8 cellular contexts compared by ENCODE assay signal in the genomic region with DNA sequence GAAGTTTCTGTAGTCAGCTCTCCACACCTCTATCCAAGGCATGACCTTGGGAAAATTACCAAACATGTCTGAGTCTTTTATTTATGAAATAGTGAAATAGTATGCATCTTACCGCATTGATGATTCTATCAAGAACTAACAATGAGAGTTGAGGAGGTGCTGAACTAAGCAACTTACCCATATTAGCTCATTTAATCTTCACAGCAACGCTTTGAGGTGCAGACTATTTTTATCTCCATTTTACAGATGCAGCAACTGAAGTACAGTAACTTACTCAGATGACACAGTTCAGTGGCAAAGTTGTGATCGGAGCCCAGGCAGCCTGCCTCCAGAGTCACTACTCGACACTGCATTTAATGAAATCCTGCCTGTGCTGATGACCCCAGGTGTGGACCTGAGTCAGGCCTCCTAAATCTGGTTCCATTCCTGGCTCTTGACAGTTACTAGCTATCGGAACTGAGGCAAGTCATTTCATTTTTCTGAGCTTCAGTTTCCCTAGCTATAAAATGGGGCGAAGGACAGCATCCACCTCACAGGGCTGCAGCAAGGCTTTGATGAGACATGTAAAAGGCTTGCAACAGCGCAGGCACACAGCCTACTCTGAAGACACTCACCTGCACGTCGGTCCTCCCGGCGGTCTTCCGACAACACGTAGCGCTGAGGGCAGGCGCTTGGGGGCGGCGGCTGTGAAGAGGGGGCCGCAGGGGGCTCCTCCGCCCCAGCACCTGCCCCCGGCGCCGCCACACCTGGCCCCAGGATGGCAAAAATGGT. TPM values are rescaled to one million over a fixed set of nuclear protein-coding genes. Genes with fewer than 3 reads are reported as not detected.
DNase-seq lines count a peak whose midpoint lies in the region; TF ChIP-seq lines count a peak whose summit lies in the region.

No MANE protein-coding gene starts in this region.

- H3K36me3 ChIP-seq in PC-9 (ENCODE audit: low read depth) = peaks cover 16% of the 10 kb centered on the region; the same call in 1 of the 2 replicates
- peaks cover 19% of the 10 kb centered on the region for H3K36me3 ChIP-seq in endodermal cell (ENCODE audit: control insufficient read depth, insufficient read depth, low read length)

- POLR2A ChIA-PET in PC-9 (lab: Charles Lee; ENCODE audit: unreplicated experiment) = interaction anchor here (0.7 kb wide), 1 partner anchor 13 kb away, joined by 3 read pairs; no protein-coding TSS in a partner anchor

- no peak overlapping the region for H3K9ac ChIP-seq in endodermal cell (ENCODE audit: extremely low read depth, low read length, poor library complexity, severe bottlenecking)

- no peaks in the 10 kb centered on the region for H3K9me3 Mint-ChIP-seq in endodermal cell
- H3K9me3 Mint-ChIP-seq in osteocyte (ENCODE audit: unreplicated experiment) = no peaks in the 10 kb centered on the region

- H3K36me3 Mint-ChIP-seq in endodermal cell (ENCODE audit: low read depth) = peaks cover 25% of the 10 kb centered on the region
- peaks cover 10% of the 10 kb centered on the region for H3K36me3 Mint-ChIP-seq in osteocyte (ENCODE audit: unreplicated experiment)

- H3F3A ChIP-seq in PC-9 (ENCODE audit: insufficient read depth, low read depth) = peaks cover 33% of the 10 kb centered on the region

- H3K27ac Mint-ChIP-seq in endodermal cell = no peak overlapping the region
- H3K27ac Mint-ChIP-seq in osteocyte (ENCODE audit: unreplicated experiment) = no peak overlapping the region

- peaks cover 21% of the 10 kb centered on the region for H3K4me1 ChIP-seq in PC-9 (replicated peaks; ENCODE audit: insufficient read depth)
- H3K4me1 ChIP-seq in endodermal cell (ENCODE audit: control insufficient read depth, insufficient read depth, low read length) = no peaks in the 10 kb centered on the region

- no peak overlapping the region for H3K4me3 ChIP-seq in PC-9
- H3K4me3 ChIP-seq in endodermal cell (ENCODE audit: low read length) = peak overlapping the region; percentile 95

- H3K4me1 Mint-ChIP-seq in endodermal cell (peaks cover 4% of the 10 kb centered on the region), osteocyte (ENCODE audit: unreplicated experiment) (peaks cover 12% of the 10 kb centered on the region)

- BruUV-seq in PC-9 (replicated peaks; lab: Mats Ljungman, UMichigan) = TSS peak; percentile 31

- H3K9me3 ChIP-seq in PC-9 (ENCODE audit: insufficient read depth, low read depth) = no peaks in the 10 kb centered on the region
- no peaks in the 10 kb centered on the region for H3K9me3 ChIP-seq in endodermal cell (ENCODE audit: control insufficient read depth, low read length)

- in situ Hi-C loops in GM13976 (cut with MboI; ENCODE audit: low sequenced_read_pairs, unreplicated experiment) = no loop called here

- peaks cover 17% of the 10 kb centered on the region for H3K79me2 ChIP-seq in PC-9 (ENCODE audit: low read depth)

- CTCF ChIA-PET in PC-9 (lab: Charles Lee) = interaction anchor here (0.7 kb wide), 2 partner anchors 89 to 108 kb away, joined by 13 to 15 read pairs; no protein-coding TSS in a partner anchor

- WGBS in endodermal cell (ENCODE audit: insufficient coverage in 1 of 2, insufficient read length in 1 of 2), 2 experiments = 39 to 65% methylated on average over 9 to 22 of the region's 22 CpGs

- H3K9me2 ChIP-seq in PC-9 (ENCODE audit: insufficient read depth) = no peaks in the 10 kb centered on the region

- TF ChIP-seq CTCF in PC-9 (conservative IDR thresholded peaks at IDR 0.05) = no peak
- no peak for TF ChIP-seq CTCF in endodermal cell (conservative IDR thresholded peaks at IDR 0.05)
- no peak for TF ChIP-seq CTCF in osteocyte (IDR thresholded peaks at IDR 0.05)
- no peak for TF ChIP-seq CTCF in GM13976 (IDR thresholded peaks at IDR 0.05; ENCODE audit: borderline replicate concordance, control extremely low read depth, extremely low read depth, insufficient read depth, missing control alignments)

- intact Hi-C loops in PC-9 (cut with micrococcal nuclease; ENCODE audit: unreplicated experiment) = no loop called here

- H4K20me1 ChIP-seq in PC-9 (ENCODE audit: insufficient read depth) = no peaks in the 10 kb centered on the region

- H2AFZ ChIP-seq in PC-9 = no peak overlapping the region

- H3K27me3 ChIP-seq in PC-9 (ENCODE audit: insufficient read depth, low read depth) = no peaks in the 10 kb centered on the region
- no peaks in the 10 kb centered on the region for H3K27me3 ChIP-seq in endodermal cell (ENCODE audit: control insufficient read depth, insufficient read depth, low read length, poor library complexity, severe bottlenecking)

- H3K27ac ChIP-seq in PC-9 = no peak overlapping the region
- no peak overlapping the region for H3K27ac ChIP-seq in endodermal cell (ENCODE audit: low read depth, low read length)

- peaks cover 13% of the 10 kb centered on the region for H3K27me3 Mint-ChIP-seq in endodermal cell (ENCODE audit: insufficient read depth)
- H3K27me3 Mint-ChIP-seq in osteocyte (ENCODE audit: unreplicated experiment) = no peaks in the 10 kb centered on the region

- peak; percentile 19 for DNase-seq in D341Med (ENCODE audit: low spot score)
- DNase-seq in PC-9 = no peak
- DNase-seq in endodermal cell = peak; percentile 65
- no peak for DNase-seq in osteocyte (ENCODE audit: extremely low spot score, unreplicated experiment)
- no peak for DNase-seq in iPS-NIHi7 (ENCODE audit: extremely low spot score)
- DNase-seq in GM13976 (ENCODE audit: low spot score) = no peak
- DNase-seq in NCI-H2196 (lab: John Stamatoyannopoulos, UW; ENCODE audit: unreplicated experiment) = no peak
- DNase-seq in NCI-H2107 treated with DMSO at 0.1 percent for 48 hours (lab: John Stamatoyannopoulos, UW; ENCODE audit: unreplicated experiment) = no peak

- H3K4me3 Mint-ChIP-seq in endodermal cell (peak overlapping the region; percentile 81), osteocyte (ENCODE audit: unreplicated experiment) (peak overlapping the region; percentile 67)

- peak overlapping the region; percentile 99 for H3K4me2 ChIP-seq in PC-9

RNA-seq across cellular contexts. Expression of a gene that starts 1.6 kb away (rescaled TPM):
- 13.6 TPM in 2 replicates for total RNA-seq in PC-9 (2021)
- total RNA-seq in endodermal cell = 10 to 100 TPM; 13.6 to 19.9 TPM
- polyA plus RNA-seq in endodermal cell (2013, experiment 1 of 2) = 9.8 TPM
- 8.9 TPM for polyA plus RNA-seq in endodermal cell (2013, experiment 2 of 2)
- total RNA-seq in osteocyte = 9.9 and 10.4 TPM in 2 replicates

RNA-seq across cellular contexts. Expression of a gene that starts 13.7 kb away (rescaled TPM):
- total RNA-seq in PC-9 (2021) = not detected in 2 replicates
- not detected for total RNA-seq in endodermal cell
- not detected for polyA plus RNA-seq in endodermal cell (2013, experiment 1 of 2)
- polyA plus RNA-seq in endodermal cell (2013, experiment 2 of 2) = not detected
- not detected in 2 replicates for total RNA-seq in osteocyte

RNA-seq across cellular contexts. Expression of a gene that starts 14.9 kb away (rescaled TPM):
- 24.7 and 29.8 TPM in 2 replicates for total RNA-seq in PC-9 (2021)
- total RNA-seq in endodermal cell = 10 to 100 TPM; 23.8 to 30.3 TPM
- polyA plus RNA-seq in endodermal cell (2013, experiment 1 of 2) = 18.0 TPM
- polyA plus RNA-seq in endodermal cell (2013, experiment 2 of 2) = 18.3 TPM
- total RNA-seq in osteocyte = 29.4 and 30.9 TPM in 2 replicates

RNA-seq across cellular contexts. Expression of a gene that starts 36.7 kb away (rescaled TPM):
- total RNA-seq in PC-9 (2021) (not detected in 2 replicates), endodermal cell (10 to 100 TPM; 54.2 to 58.1 TPM), osteocyte (not detected in 2 replicates)
- polyA plus RNA-seq in endodermal cell (2013, experiment 1 of 2) = 8.4 TPM
- 8.1 TPM for polyA plus RNA-seq in endodermal cell (2013, experiment 2 of 2)

RNA-seq across cellular contexts. Expression of a gene that starts 37.9 kb away (rescaled TPM):
- total RNA-seq in PC-9 (2021) (85.5 and 121 TPM in 2 replicates), endodermal cell (100 to 1,000 TPM; 104 to 119 TPM), osteocyte (67.2 and 72.1 TPM in 2 replicates)
- polyA plus RNA-seq in endodermal cell (2013, experiment 1 of 2) = 68.8 TPM
- 64.9 TPM for polyA plus RNA-seq in endodermal cell (2013, experiment 2 of 2)

Comparison
In these comparisons a context has a peak if more than half of its experiments do, and no peak if none do; other contexts are left out.
1. DNase-seq: peak in D341Med (single experiment) and endodermal cell (single experiment); none in PC-9 (0 of 2), osteocyte (single experiment), iPS-NIHi7 (single experiment), GM13976 (single experiment), NCI-H2196 (single experiment) and NCI-H2107 treated with DMSO at 0.1 percent for 48 hours (single experiment).